ENCODE assay signal across 22 cellular contexts in the genomic region with DNA sequence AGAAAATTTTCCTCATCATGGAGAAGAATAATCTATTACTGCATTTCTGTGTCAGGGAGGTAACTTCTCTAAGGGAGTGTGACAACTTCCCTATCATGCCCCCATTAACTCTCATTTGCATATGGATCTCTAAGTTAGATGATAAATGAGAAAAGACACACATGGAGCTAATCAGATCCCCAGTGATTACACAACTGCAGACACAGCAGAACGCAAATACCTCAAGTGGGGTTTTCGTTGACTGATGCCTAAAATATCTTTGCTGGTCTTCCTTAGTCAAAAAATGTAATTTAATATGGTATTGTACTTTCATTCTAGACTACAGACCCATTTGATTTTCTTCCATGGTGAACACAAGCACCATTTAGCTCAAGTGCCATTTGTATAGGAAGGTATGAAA.
DNase-seq lines count a peak whose midpoint lies in the region; ATAC-seq lines count a peak whose summit lies in the region.
"Had no signal": no experiment of that assay in that cellular context is flagged by ENCODE, and none has a peak within 500 bp of the region (broad histone marks: within the 10 kb centered on the region; RNA-seq: fewer than 3 reads in every experiment).

No MANE protein-coding gene starts in this region.

- no peak overlapping the region for H3K9ac ChIP-seq in HUES48 (ENCODE audit: low read depth, low read length)
- no peak overlapping the region for H3K9ac ChIP-seq in SK-N-MC (ENCODE audit: insufficient read length)
- no peak overlapping the region for H3K9ac ChIP-seq in mesendoderm (ENCODE audit: low read length)

- H4K5ac ChIP-seq in mesendoderm (ENCODE audit: low read length) = no peak overlapping the region

- H3K36me3 Mint-ChIP-seq in activated T-cell treated with anti-CD3 and anti-CD28 coated beads, Interleukin-2, amount 50 U/mL, for 4 hours (ENCODE audit: insufficient read depth) = no peaks in the 10 kb centered on the region
- H3K36me3 Mint-ChIP-seq: CD14-positive monocyte; CD8-positive, alpha-beta memory T cell; T-cell had no signal

- H3K79me2 ChIP-seq in mesendoderm (ENCODE audit: control insufficient read depth, insufficient read depth, low read length) = no peaks in the 10 kb centered on the region

- no peak overlapping the region for H2BK15ac ChIP-seq in mesendoderm (replicated peaks; ENCODE audit: low read depth)

- no peak for ATAC-seq in left lobe of liver
- ATAC-seq in activated T-cell treated with anti-CD3 and anti-CD28 coated beads, Interleukin-2, amount 50 U/mL, for 4 hours = no peak
- ATAC-seq: K562, T-cell had no signal

- no CpG with 5 or more reads among the region's 2 CpGs for WGBS in mesendoderm (ENCODE audit: extremely low coverage, insufficient coverage, low lambda C conversion rate)

- H3K4ac ChIP-seq in mesendoderm (ENCODE audit: low read depth, low read length) = no peak overlapping the region

- DNase-seq in DMS53 (lab: John Stamatoyannopoulos, UW) (peak; percentile 14), DMS53 treated with DMSO at 0.1 percent for 48 hours (lab: John Stamatoyannopoulos, UW; ENCODE audit: unreplicated experiment) (no peak), SK-N-MC (ENCODE audit: low read depth, low spot score) (peak; percentile 70), mesendoderm (peak; percentile 4), left lobe of liver (ENCODE audit: low spot score) (no peak)
- DNase-seq in activated T-cell treated with anti-CD3 and anti-CD28 coated beads, Interleukin-2, amount 50 U/mL, for 4 hours = no peak
- DNase-seq: BE2C; Calu3; CD8-positive, alpha-beta memory T cell; MG63; NCI-H146; NCI-H2029 treated with DMSO at 0.1 percent for 48 hours; NCI-H446 treated with DMSO at 0.1 percent for 48 hours; NCI-H526; Right ventricle myocardium superior; RPMI8226; T-cell had no signal

- H3K27ac ChIP-seq in HUES48 (ENCODE audit: low read depth, low read length) (no peak overlapping the region), SK-N-MC (peak overlapping the region; percentile 86), mesendoderm (ENCODE audit: low read depth, low read length) (no peak overlapping the region)
- H3K27ac ChIP-seq: 22Rv1, SJSA1 had no signal

- no peak overlapping the region for H2AK5ac ChIP-seq in mesendoderm (ENCODE audit: low read length)

- H2BK120ac ChIP-seq in mesendoderm (ENCODE audit: low read depth, low read length) = no peak overlapping the region

- no peak overlapping the region for H3K23ac ChIP-seq in mesendoderm (ENCODE audit: low read length)

- no peaks in the 10 kb centered on the region for H3K36me3 ChIP-seq in HUES48 (ENCODE audit: control insufficient read depth, insufficient read depth, low read length)
- H3K36me3 ChIP-seq in SK-N-MC (ENCODE audit: insufficient read depth, low read length) = no peaks in the 10 kb centered on the region
- no peaks in the 10 kb centered on the region for H3K36me3 ChIP-seq in mesendoderm (ENCODE audit: control insufficient read depth, insufficient read depth, low read length)
- H3K36me3 ChIP-seq: BE2C, MG63, SJSA1 had no signal

- H3K79me1 ChIP-seq in mesendoderm (ENCODE audit: low read length) = no peaks in the 10 kb centered on the region

- H3K18ac ChIP-seq in mesendoderm (ENCODE audit: low read length) = no peak overlapping the region

- H3K4me1 ChIP-seq in HUES48 (ENCODE audit: control insufficient read depth, insufficient read depth, low read length) (peaks cover 27% of the 10 kb centered on the region), mesendoderm (ENCODE audit: control insufficient read depth, low read depth, low read length) (no peaks in the 10 kb centered on the region)
- H3K4me1 ChIP-seq: SJSA1 had no signal

- H3K4me2 ChIP-seq in mesendoderm (ENCODE audit: low read length) = no peak overlapping the region

- H3K4me3 ChIP-seq in HUES48 (ENCODE audit: low read depth, low read length) (0 out of 2 replicates have a peak overlapping the region, but pooled peaks have one; percentile 12), SK-N-MC (peak overlapping the region; percentile 59), mesendoderm (ENCODE audit: low read length) (no peak overlapping the region)
- H3K4me3 ChIP-seq: K562, MG63, SJSA1 had no signal

- no peak overlapping the region for H4K8ac ChIP-seq in mesendoderm (ENCODE audit: low read depth, low read length)

- H3K9me3 ChIP-seq in HUES48 (ENCODE audit: control insufficient read depth, insufficient read depth, low read length) = no peaks in the 10 kb centered on the region
- no peaks in the 10 kb centered on the region for H3K9me3 ChIP-seq in SK-N-MC (ENCODE audit: low read depth, low read length)
- H3K9me3 ChIP-seq: BE2C, MG63, SJSA1 had no signal

- no peak overlapping the region for H2BK5ac ChIP-seq in mesendoderm (ENCODE audit: low read length)

- peaks cover 16% of the 10 kb centered on the region for H3K9me3 Mint-ChIP-seq in activated T-cell treated with anti-CD3 and anti-CD28 coated beads, Interleukin-2, amount 50 U/mL, for 4 hours

- no peaks in the 10 kb centered on the region for H3K4me1 Mint-ChIP-seq in activated T-cell treated with anti-CD3 and anti-CD28 coated beads, Interleukin-2, amount 50 U/mL, for 4 hours (ENCODE audit: low read depth)
- H3K4me1 Mint-ChIP-seq: CD14-positive monocyte; CD8-positive, alpha-beta memory T cell; T-cell had no signal

- H3K27me3 ChIP-seq in HUES48 (ENCODE audit: control insufficient read depth, insufficient read depth, low read length) = no peaks in the 10 kb centered on the region
- no peaks in the 10 kb centered on the region for H3K27me3 ChIP-seq in mesendoderm (ENCODE audit: insufficient read depth, low read length, poor library complexity)
- H3K27me3 ChIP-seq: BE2C, MG63, SJSA1 had no signal

- no peaks in the 10 kb centered on the region for H3K27me3 Mint-ChIP-seq in activated T-cell treated with anti-CD3 and anti-CD28 coated beads, Interleukin-2, amount 50 U/mL, for 4 hours (ENCODE audit: low read depth)
- H3K27me3 Mint-ChIP-seq: T-cell had no signal

- no peak overlapping the region for H3K4me3 Mint-ChIP-seq in activated T-cell treated with anti-CD3 and anti-CD28 coated beads, Interleukin-2, amount 50 U/mL, for 4 hours
- H3K4me3 Mint-ChIP-seq: CD14-positive monocyte; CD8-positive, alpha-beta memory T cell; T-cell had no signal

- H3K56ac ChIP-seq in mesendoderm (ENCODE audit: low read length) = no peak overlapping the region

Comparison
In these comparisons a context has a peak if more than half of its experiments do, and no peak if none do; other contexts are left out.
1. DNase-seq: peak in DMS53 (single experiment), SK-N-MC (single experiment) and mesendoderm (single experiment); none in DMS53 treated with DMSO at 0.1 percent for 48 hours (single experiment), left lobe of liver (single experiment) and activated T-cell treated with anti-CD3 and anti-CD28 coated beads, Interleukin-2, amount 50 U/mL, for 4 hours (single experiment).